Comparison of ENCODE assay signal across 8 cellular contexts in the genomic region with DNA sequence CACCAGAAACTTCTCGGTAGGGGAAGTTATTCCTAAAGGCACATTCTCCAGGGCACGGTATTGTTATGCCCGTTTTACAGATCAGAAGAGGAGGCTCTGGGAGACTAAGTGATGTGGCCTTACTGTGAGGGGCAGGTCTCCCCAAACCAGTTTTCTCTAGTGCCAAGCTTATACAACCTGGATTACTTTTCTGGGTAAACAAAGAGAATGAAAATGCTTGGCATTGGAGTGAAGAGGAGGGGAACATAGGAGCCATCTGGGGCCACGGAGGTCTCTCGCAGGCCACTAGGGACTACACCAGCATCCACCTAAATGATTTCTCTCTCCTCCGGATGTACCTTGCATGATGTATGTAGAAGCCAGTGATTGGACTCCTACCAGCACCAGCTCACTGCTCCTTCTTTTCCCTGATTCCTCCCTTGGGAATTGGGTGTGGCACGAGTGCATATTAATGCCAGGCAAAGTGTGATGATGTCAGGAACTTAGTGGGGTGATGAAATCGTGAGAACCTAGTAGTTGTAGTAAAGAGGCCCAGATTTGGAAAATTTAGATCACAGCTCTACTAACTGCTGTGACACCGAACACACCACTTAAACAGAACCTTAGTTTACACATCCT. TPM values are rescaled to one million over a fixed set of nuclear protein-coding genes. Genes with fewer than 3 reads are reported as not detected.
DNase-seq lines count a peak whose midpoint lies in the region; ATAC-seq, FAIRE-seq and TF ChIP-seq lines count a peak whose summit lies in the region.

No MANE protein-coding gene starts in this region.

- no peak for FAIRE-seq in GM19239 (lab: Jason Lieb, UNC)

- H4K20me1 ChIP-seq in HCT116 (ENCODE audit: insufficient read depth) (no peaks in the 10 kb centered on the region), SK-N-SH (ENCODE audit: insufficient read depth) (no peaks in the 10 kb centered on the region)

- TF ChIP-seq CTCF in HCT116 (IDR thresholded peaks at IDR 0.05 in 2 of 3, conservative IDR thresholded peaks at IDR 0.05 in 1 of 3; ENCODE audit: borderline replicate concordance in 1 of 3, insufficient read depth in 1 of 3, low read depth in 2 of 3, low read length in 2 of 3) = no peak
- TF ChIP-seq CTCF in SK-N-SH (IDR thresholded peaks at IDR 0.05) = no peak
- no peak for TF ChIP-seq CTCF in gastroesophageal sphincter (IDR thresholded peaks at IDR 0.05)

- peaks cover 4% of the 10 kb centered on the region for H3F3A ChIP-seq in SK-N-SH (replicated peaks; ENCODE audit: insufficient read depth)

- TF ChIP-seq POLR2A in HCT116 (IDR thresholded peaks at IDR 0.05; ENCODE audit: borderline replicate concordance, extremely low read depth, insufficient read depth, insufficient read length) (no peak), gastroesophageal sphincter (IDR thresholded peaks at IDR 0.05) (no peak)

- H3K27ac ChIP-seq in HCT116 (ENCODE audit: low read depth, low read length) (peak overlapping the region; percentile 75), SK-N-SH (ENCODE audit: low read depth in 2 of 2, low read length in 1 of 2) (peak overlapping the region; percentile 6 to 85; a peak in 3 of 4 replicates), gastroesophageal sphincter (peak overlapping the region in 3 of 4 donors; percentile 45 to 74 (median 63))

- peak overlapping the region; percentile 90 for H2AFZ ChIP-seq in HCT116 (ENCODE audit: low read depth, low read length, poor library complexity, severe bottlenecking)
- H2AFZ ChIP-seq in SK-N-SH (ENCODE audit: low read depth) = peak overlapping the region; percentile 96

- H3K4me1 ChIP-seq in HCT116 (ENCODE audit: control insufficient read depth in 1 of 2, insufficient read depth in 2 of 2, low read length in 2 of 2) (peaks cover 11 to 18% of the 10 kb centered on the region in 2 experiments; a peak in 3 of 4 replicates), SK-N-SH (ENCODE audit: control insufficient read depth in 1 of 2, insufficient read depth in 2 of 2, low read depth in 1 of 2, low read length in 1 of 2) (peaks cover 0 to 31% of the 10 kb centered on the region in 2 experiments; a peak in 2 of 4 replicates), gastroesophageal sphincter (peaks cover 0 to 12% (median 4%) of the 10 kb centered on the region in 3 donors), skeletal muscle satellite cell (ENCODE audit: control insufficient read depth, insufficient read depth, low read length) (peaks cover 18% of the 10 kb centered on the region)

- no peaks in the 10 kb centered on the region for H3K9me2 ChIP-seq in HCT116 (ENCODE audit: insufficient read depth)
- no peaks in the 10 kb centered on the region for H3K9me2 ChIP-seq in SK-N-SH

- ATAC-seq in HCT116 = peak; percentile 19; the same call in 1 of the 2 replicates
- no peak for ATAC-seq in gastroesophageal sphincter
- no peak for ATAC-seq in HG02610 (IDR thresholded peaks at IDR 0.05; ENCODE audit: unreplicated experiment)

- BruUV-seq in HCT116 (replicated peaks; lab: Mats Ljungman, UMichigan) = TSS peak; percentile 94

- peaks cover 16% of the 10 kb centered on the region for H3K79me2 ChIP-seq in HCT116 (ENCODE audit: insufficient read depth, low read length)
- H3K79me2 ChIP-seq in SK-N-SH (ENCODE audit: insufficient read depth) = peaks cover 9% of the 10 kb centered on the region; the same call in 1 of the 2 replicates

- H3K4me3 ChIP-seq in HCT116 (replicated peaks in 1 of 2; ENCODE audit: low read depth in 1 of 2, low read length in 2 of 2) = peak overlapping the region; percentile 76 to 90
- peak overlapping the region; percentile 80 to 94 for H3K4me3 ChIP-seq in SK-N-SH (ENCODE audit: low read depth in 2 of 2, low read length in 1 of 2)
- H3K4me3 ChIP-seq in gastroesophageal sphincter = peak overlapping the region; percentile 56 to 62
- peak overlapping the region; percentile 88 for H3K4me3 ChIP-seq in skeletal muscle satellite cell (ENCODE audit: low read length)

- H3K9ac ChIP-seq in HCT116 (ENCODE audit: low read length) (peak overlapping the region; percentile 73), SK-N-SH (peak overlapping the region; percentile 68), skeletal muscle satellite cell (ENCODE audit: low read depth, low read length) (peak overlapping the region; percentile 81)

- no peak for TF ChIP-seq RAD21 in HCT116 (IDR thresholded peaks at IDR 0.05; ENCODE audit: low read depth)
- no peak for TF ChIP-seq RAD21 in SK-N-SH (IDR thresholded peaks at IDR 0.05; ENCODE audit: low read length)

- H3K4me2 ChIP-seq in HCT116 (ENCODE audit: low read length) (peak overlapping the region; percentile 77), SK-N-SH (no peak overlapping the region; the same call in 1 of the 2 replicates), skeletal muscle satellite cell (ENCODE audit: low read length) (peak overlapping the region; percentile 94)

- peaks cover 0 to 4% of the 10 kb centered on the region in 2 experiments; a peak in 3 of 4 replicates for H3K36me3 ChIP-seq in HCT116 (ENCODE audit: control insufficient read depth in 1 of 2, insufficient read depth in 2 of 2, low read length in 2 of 2)
- peaks cover 14 to 15% of the 10 kb centered on the region in 2 experiments for H3K36me3 ChIP-seq in SK-N-SH (replicated peaks in 1 of 2; ENCODE audit: control insufficient read depth in 1 of 2, insufficient read depth in 2 of 2, low read length in 1 of 2)
- peaks cover 0 to 9% of the 10 kb centered on the region in 2 donors for H3K36me3 ChIP-seq in gastroesophageal sphincter
- H3K36me3 ChIP-seq in skeletal muscle satellite cell (ENCODE audit: insufficient read depth, low read length) = no peaks in the 10 kb centered on the region

- RAD21 ChIA-PET in HCT116 (lab: Charles Lee; ENCODE audit: low non-redundant PET in 1 of 2, low total read pairs in 2 of 2, uncharacterized antibody in 2 of 2, unreplicated experiment in 2 of 2) = no interaction called here

- intact Hi-C loops in HCT116 (cut with micrococcal nuclease) = loop anchor here (2.0 kb wide), 1 partner anchor 67 kb away; a partner anchor contains a TSS

- no peak for TF ChIP-seq EP300 in SK-N-SH (IDR thresholded peaks at IDR 0.05; ENCODE audit: borderline replicate concordance in 1 of 2, low read depth in 1 of 2, low read length in 1 of 2)
- TF ChIP-seq EP300 in gastroesophageal sphincter (IDR thresholded peaks at IDR 0.05) = no peak

- CTCF ChIA-PET in HCT116 (lab: Charles Lee) (no interaction called here), SK-N-SH (lab: Yijun Ruan, JAX) (interaction anchor here (1.2 to 3.1 kb wide), 5 partner anchors 11 to 455 kb away, joined by 3 to 18 read pairs (median 6); no protein-coding TSS in a partner anchor)

- H3K27me3 ChIP-seq in HCT116 (ENCODE audit: insufficient read depth, low read length) (no peaks in the 10 kb centered on the region), SK-N-SH (ENCODE audit: insufficient read depth) (no peaks in the 10 kb centered on the region), gastroesophageal sphincter (peaks cover 8% of the 10 kb centered on the region), skeletal muscle satellite cell (ENCODE audit: control insufficient read depth, insufficient read depth, low read length) (no peaks in the 10 kb centered on the region)

- DNase-seq in AG08395 (ENCODE audit: low spot score) (peak; percentile 26), HCT116 (ENCODE audit: low read depth, low spot score) (peak; percentile 48), SK-N-SH (peak; percentile 27), GM19239 (ENCODE audit: insufficient read length, low spot score) (no peak), T-helper 9 cell (no peak)

- no peaks in the 10 kb centered on the region for H3K9me3 ChIP-seq in HCT116 (ENCODE audit: control insufficient read depth in 1 of 2, insufficient read depth in 1 of 2, low read depth in 1 of 2, low read length in 2 of 2)
- H3K9me3 ChIP-seq in SK-N-SH = no peaks in the 10 kb centered on the region
- no peaks in the 10 kb centered on the region for H3K9me3 ChIP-seq in gastroesophageal sphincter
- H3K9me3 ChIP-seq in skeletal muscle satellite cell (replicated peaks; ENCODE audit: low read length) = no peaks in the 10 kb centered on the region

- POLR2A ChIA-PET in HCT116 (lab: Charles Lee) (interaction anchor here (0.6 to 1.2 kb wide), 2 partner anchors 11 to 84 kb away, joined by 3 to 5 read pairs; no protein-coding TSS in a partner anchor), SK-N-SH (lab: Yijun Ruan, JAX) (interaction anchor here (1.4 kb wide), 1 partner anchor 32 kb away, joined by 3 read pairs; no protein-coding TSS in a partner anchor)

- 46% methylated on average over 9 of the region's 9 CpGs for WGBS in SK-N-SH (ENCODE audit: low lambda C conversion rate)
- 37 to 54% methylated on average over 8 to 9 of the region's 9 CpGs for WGBS in gastroesophageal sphincter (ENCODE audit: low coverage in 1 of 2), 2 donors

TF ChIP-seq in HCT116, 20 proteins besides CTCF, POLR2A, EP300 and RAD21 (continues in another document):
- TF ChIP-seq POLR2AphosphoS5 (IDR thresholded peaks at IDR 0.05; ENCODE audit: low read depth, low read length) (peak; percentile 57), SP1 (IDR thresholded peaks at IDR 0.05; ENCODE audit: low read depth) (peak; percentile 52), SIN3A (IDR thresholded peaks at IDR 0.05; ENCODE audit: low read depth) (0 out of 2 replicates have a peak, but pooled peaks have one; percentile 23)
- TF ChIP-seq, protein P1, sequence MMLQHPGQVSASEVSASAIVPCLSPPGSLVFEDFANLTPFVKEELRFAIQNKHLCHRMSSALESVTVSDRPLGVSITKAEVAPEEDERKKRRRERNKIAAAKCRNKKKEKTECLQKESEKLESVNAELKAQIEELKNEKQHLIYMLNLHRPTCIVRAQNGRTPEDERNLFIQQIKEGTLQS (IDR thresholded peaks at IDR 0.05) = peak; percentile 58; the same call in 1 of the 2 replicates

TF ChIP-seq in SK-N-SH, 30 proteins besides CTCF, POLR2A, EP300 and RAD21 (continues in another document):
- TF ChIP-seq FOSL2 (IDR thresholded peaks at IDR 0.05; ENCODE audit: borderline replicate concordance, low read depth) = no peak
- TF ChIP-seq, protein P2, sequence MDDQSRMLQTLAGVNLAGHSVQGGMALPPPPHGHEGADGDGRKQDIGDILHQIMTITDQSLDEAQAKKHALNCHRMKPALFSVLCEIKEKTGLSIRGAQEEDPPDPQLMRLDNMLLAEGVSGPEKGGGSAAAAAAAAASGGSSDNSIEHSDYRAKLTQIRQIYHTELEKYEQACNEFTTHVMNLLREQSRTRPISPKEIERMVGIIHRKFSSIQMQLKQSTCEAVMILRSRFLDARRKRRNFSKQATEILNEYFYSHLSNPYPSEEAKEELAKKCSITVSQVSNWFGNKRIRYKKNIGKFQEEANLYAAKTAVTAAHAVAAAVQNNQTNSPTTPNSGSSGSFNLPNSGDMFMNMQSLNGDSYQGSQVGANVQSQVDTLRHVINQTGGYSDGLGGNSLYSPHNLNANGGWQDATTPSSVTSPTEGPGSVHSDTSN (IDR thresholded peaks at IDR 0.05) = no peak
- TF ChIP-seq YY1 (IDR thresholded peaks at IDR 0.05; ENCODE audit: low read depth) = no peak
- TF ChIP-seq MXI1 (IDR thresholded peaks at IDR 0.05; ENCODE audit: low read depth, low read length) = no peak
- TF ChIP-seq TCF12 (IDR thresholded peaks at IDR 0.05) = no peak

RNA-seq across cellular contexts. Expression of a gene that starts 0.7 kb away (rescaled TPM):
- total RNA-seq in HCT116 (2021; ENCODE audit: unreplicated experiment) (70.8 TPM), gastroesophageal sphincter (10 to 100 TPM; 28.4 to 41.6 (median 30.0) TPM)
- polyA plus RNA-seq in HCT116 (2012) = 56.7 and 60.3 TPM in 2 replicates
- 46.5 and 64.1 TPM in 2 replicates for polyA plus RNA-seq in SK-N-SH (2012; rRNA removed)
- polyA plus RNA-seq in SK-N-SH (2012; cell fraction: cytosol; rRNA removed) = 62.7 and 70.8 TPM in 2 replicates
- polyA plus RNA-seq in SK-N-SH (2012; cell fraction: nucleus; rRNA removed) = 26.2 and 60.7 TPM in 2 replicates
- total RNA-seq in skeletal muscle satellite cell (2012; rRNA removed) = 15.1 and 18.0 TPM in 2 replicates

Comparison
In these comparisons a context has a peak if more than half of its experiments do, and no peak if none do; other contexts are left out.
1. DNase-seq: peak in AG08395 (single experiment), HCT116 (single experiment) and SK-N-SH (single experiment); none in GM19239 (single experiment) and T-helper 9 cell (single experiment).
2. Peak in every context shown above with its lines, with median percentiles within 50 percentile points of each other: H3K27ac ChIP-seq, H3K4me3 ChIP-seq and H3K9ac ChIP-seq.